10 cellular contexts compared by ENCODE assay signal in the genomic region with DNA sequence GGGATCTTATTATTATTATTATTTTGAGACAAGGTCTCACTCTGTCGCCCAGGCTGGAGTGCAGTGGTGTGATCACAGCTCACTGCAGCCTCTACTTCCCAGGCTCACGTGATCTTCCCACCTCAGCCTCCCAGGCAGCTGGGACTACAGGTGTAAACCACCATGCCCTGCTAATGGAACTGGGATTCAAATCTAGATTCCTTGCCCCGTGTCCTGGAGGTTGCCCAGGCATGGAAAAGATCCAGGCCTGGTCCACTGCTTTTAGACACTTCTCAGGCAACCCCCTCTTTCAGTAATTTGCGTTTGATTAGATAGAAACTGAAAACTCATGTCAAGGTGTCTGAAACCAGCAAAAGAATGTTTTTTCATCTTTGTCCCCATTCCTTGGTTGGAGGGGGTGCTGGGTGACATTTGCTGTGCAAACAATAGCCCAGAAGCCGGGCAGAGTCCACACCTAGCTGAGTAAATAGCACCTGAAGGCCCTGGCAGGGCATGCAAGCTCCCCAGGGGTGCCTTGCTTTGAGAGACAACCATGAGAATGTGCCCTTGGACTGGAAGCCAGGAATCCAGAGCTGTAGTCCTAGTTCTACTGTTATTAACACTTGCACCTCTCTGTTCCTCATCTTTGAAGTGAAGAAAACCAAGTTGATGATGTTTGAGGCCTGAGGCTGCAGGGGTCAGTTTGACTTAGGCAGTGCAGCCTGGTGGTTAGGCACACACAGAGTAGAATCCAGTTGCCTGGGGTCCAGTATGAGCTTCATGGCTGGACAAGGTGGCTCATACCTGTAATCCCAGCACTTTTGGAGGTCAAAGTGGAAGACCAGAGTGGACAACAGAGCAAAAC. TPM values are rescaled to one million over a fixed set of nuclear protein-coding genes. Genes with fewer than 3 reads are reported as not detected.
A peak's percentile ranks its signal among the peaks of the same experiment; 100 is the strongest.
DNase-seq lines count a peak whose midpoint lies in the region; ATAC-seq and TF ChIP-seq lines count a peak whose summit lies in the region.
"Had no signal": no experiment of that assay in that cellular context is flagged by ENCODE, and none has a peak within 500 bp of the region (broad histone marks: within the 10 kb centered on the region; RNA-seq: fewer than 3 reads in every experiment).

No MANE protein-coding gene starts in this region.

- BruUV-seq in OCI-LY7 (replicated peaks; lab: Mats Ljungman, UMichigan), result no TSS peak
- no TSS peak for BruUV-seq in A673 (replicated peaks; lab: Mats Ljungman, UMichigan)

- H4K20me1 ChIP-seq in OCI-LY7 (ENCODE audit: insufficient read depth, low read length), result no peaks in the 10 kb centered on the region; the same call in 1 of the 2 replicates

- H3K4me3 Mint-ChIP-seq in CD8-positive, alpha-beta memory T cell, result peak overlapping the region in 2 of 7 donors; percentile 19 to 26

- no peak for DNase-seq in CD8-positive, alpha-beta memory T cell
- DNase-seq in OCI-LY7 (ENCODE audit: low spot score), result peak; percentile 32
- no peak for DNase-seq in NCI-H510A treated with DMSO at 0.1 percent for 48 hours (lab: John Stamatoyannopoulos, UW)
- DNase-seq in NCI-H82 treated with DMSO at 0.1 percent for 48 hours (lab: John Stamatoyannopoulos, UW; ENCODE audit: unreplicated experiment), result no peak
- DNase-seq in BE2C, result no peak
- no peak for DNase-seq in A673 (ENCODE audit: low spot score)
- DNase-seq: GDM1, SW 1271 had no signal

- H3K27me3 ChIP-seq in CD8-positive, alpha-beta memory T cell (ENCODE audit: insufficient read depth, low read length, poor library complexity, severe bottlenecking), result no peaks in the 10 kb centered on the region
- H3K27me3 ChIP-seq in muscle layer of duodenum (ENCODE audit: low read depth, low read length) (no peaks in the 10 kb centered on the region), BE2C (no peaks in the 10 kb centered on the region), A673 (replicated peaks; ENCODE audit: insufficient read depth, low read depth, low read length, poor library complexity) (no peaks in the 10 kb centered on the region)

- intact Hi-C loops in OCI-LY7 (cut with micrococcal nuclease; ENCODE audit: unreplicated experiment), result loop anchor here (10.0 kb wide), 1 partner anchor 45 kb away; a partner anchor contains a TSS
- intact Hi-C loops in A673 (cut with micrococcal nuclease; ENCODE audit: unreplicated experiment), result loop anchor here (10.0 kb wide), 1 partner anchor 795 kb away; no protein-coding TSS in a partner anchor

- no peak overlapping the region for H3K4me3 ChIP-seq in CD8-positive, alpha-beta memory T cell (ENCODE audit: low read length)
- H3K4me3 ChIP-seq in OCI-LY7 (ENCODE audit: low read depth, low read length, poor library complexity, severe bottlenecking), result no peak overlapping the region
- H3K4me3 ChIP-seq in muscle layer of duodenum (ENCODE audit: low read depth in 1 of 2, low read length in 2 of 2), result no peak overlapping the region
- no peak overlapping the region for H3K4me3 ChIP-seq in BE2C (ENCODE audit: low read depth, low read length)
- H3K4me3 ChIP-seq in A673 (ENCODE audit: low read depth, low read length, poor library complexity, severe bottlenecking), result no peak overlapping the region

- TF ChIP-seq CTCF in OCI-LY7 (conservative IDR thresholded peaks at IDR 0.05; ENCODE audit: low read length) (no peak), BE2C (IDR thresholded peaks at IDR 0.05; ENCODE audit: low read depth, low read length) (no peak), A673 (conservative IDR thresholded peaks at IDR 0.05; ENCODE audit: low read depth, low read length) (no peak)

- POLR2A ChIA-PET in CD8-positive, alpha-beta memory T cell (lab: Charles Lee), result interaction anchor here (0.6 to 0.7 kb wide), 2 partner anchors 19 to 137 kb away, joined by 3 to 9 read pairs; a partner anchor contains a TSS
- POLR2A ChIA-PET in OCI-LY7 (lab: Charles Lee) (interaction anchor here (1.1 to 5.4 kb wide), 4 partner anchors 9 to 30 kb away, joined by 5 to 85 read pairs (median 6); a partner anchor contains a TSS), A673 (lab: Charles Lee; ENCODE audit: low non-redundant PET) (no interaction called here)

- no peaks in the 10 kb centered on the region for H3K9me3 ChIP-seq in CD8-positive, alpha-beta memory T cell (ENCODE audit: low read length)
- no peaks in the 10 kb centered on the region for H3K9me3 ChIP-seq in OCI-LY7 (ENCODE audit: low read length)
- H3K9me3 ChIP-seq in muscle layer of duodenum (ENCODE audit: control insufficient read depth in 1 of 2, low read length in 2 of 2), result no peaks in the 10 kb centered on the region
- H3K9me3 ChIP-seq in BE2C, result no peaks in the 10 kb centered on the region
- no peaks in the 10 kb centered on the region for H3K9me3 ChIP-seq in A673 (ENCODE audit: low read depth, low read length, poor library complexity, severe bottlenecking)

- H3K79me2 ChIP-seq in OCI-LY7 (ENCODE audit: insufficient read depth, low read depth, low read length), result no peaks in the 10 kb centered on the region

- H3K27me3 Mint-ChIP-seq in CD8-positive, alpha-beta memory T cell, result peaks cover 0 to 1% of the 10 kb centered on the region in 2 donors

- peak overlapping the region; percentile 26; the same call in 1 of the 2 replicates for H3K4me2 ChIP-seq in OCI-LY7 (ENCODE audit: low read length)

- CTCF ChIA-PET in CD8-positive, alpha-beta memory T cell (lab: Charles Lee), result interaction anchor here (0.8 to 1.4 kb wide), 6 partner anchors 7 to 218 kb away, joined by 3 to 10 read pairs (median 4); a partner anchor contains a TSS
- CTCF ChIA-PET in OCI-LY7 (lab: Charles Lee; ENCODE audit: unreplicated experiment), result interaction anchor here (0.5 kb wide), 1 partner anchor 803 kb away, joined by 3 read pairs; no protein-coding TSS in a partner anchor
- CTCF ChIA-PET in A673 (lab: Charles Lee), result no interaction called here

- H3K9me2 ChIP-seq in OCI-LY7 (ENCODE audit: insufficient read depth, low read length), result no peaks in the 10 kb centered on the region

- ATAC-seq in GM19324 (IDR thresholded peaks at IDR 0.05; ENCODE audit: low FRiP score, unreplicated experiment), result peak; percentile 52

- H3K27ac ChIP-seq in CD8-positive, alpha-beta memory T cell (ENCODE audit: low read depth, low read length), result no peak overlapping the region
- H3K27ac ChIP-seq in OCI-LY7 (ENCODE audit: low read depth, low read length, poor library complexity, severe bottlenecking) (peak overlapping the region; percentile 20), muscle layer of duodenum (ENCODE audit: low read length) (peak overlapping the region; percentile 87), A673 (ENCODE audit: low read depth, low read length, poor library complexity, severe bottlenecking) (no peak overlapping the region)

- H3K9me3 Mint-ChIP-seq in CD8-positive, alpha-beta memory T cell, result no peaks in the 10 kb centered on the region

- H3K36me3 Mint-ChIP-seq in CD8-positive, alpha-beta memory T cell, result peaks cover 4 to 21% (median 13%) of the 10 kb centered on the region in 3 donors

- H3K36me3 ChIP-seq in CD8-positive, alpha-beta memory T cell (ENCODE audit: insufficient read depth, low read length), result no peaks in the 10 kb centered on the region
- H3K36me3 ChIP-seq in OCI-LY7 (ENCODE audit: insufficient read depth, low read length) (no peaks in the 10 kb centered on the region), muscle layer of duodenum (ENCODE audit: control insufficient read depth in 1 of 2, insufficient read depth in 2 of 2, low read length in 2 of 2) (no peaks in the 10 kb centered on the region), BE2C (no peaks in the 10 kb centered on the region), A673 (ENCODE audit: insufficient read depth, low read length, poor library complexity, severe bottlenecking) (no peaks in the 10 kb centered on the region)

- H2AFZ ChIP-seq in OCI-LY7 (ENCODE audit: low read length), result no peak overlapping the region

- peaks cover 72% of the 10 kb centered on the region for H3K4me1 ChIP-seq in CD8-positive, alpha-beta memory T cell (ENCODE audit: insufficient read depth, low read length)
- H3K4me1 ChIP-seq in OCI-LY7 (ENCODE audit: insufficient read depth, low read length, poor library complexity, severe bottlenecking), result peaks cover 57% of the 10 kb centered on the region
- peaks cover 4% of the 10 kb centered on the region in 2 donors for H3K4me1 ChIP-seq in muscle layer of duodenum (ENCODE audit: control insufficient read depth in 1 of 2, insufficient read depth in 2 of 2, low read length in 2 of 2)
- peaks cover 16% of the 10 kb centered on the region for H3K4me1 ChIP-seq in BE2C
- no peaks in the 10 kb centered on the region for H3K4me1 ChIP-seq in A673 (ENCODE audit: insufficient read depth, low read length, poor library complexity, severe bottlenecking)

- H3K27ac Mint-ChIP-seq in CD8-positive, alpha-beta memory T cell, result peak overlapping the region in 5 of 8 donors; percentile 23 to 75 (median 64)

- peaks cover 51 to 72% (median 60%) of the 10 kb centered on the region in 3 donors for H3K4me1 Mint-ChIP-seq in CD8-positive, alpha-beta memory T cell

RNA-seq across cellular contexts. Expression of a gene that starts 19.1 kb away (rescaled TPM):
- total RNA-seq in CD8-positive, alpha-beta memory T cell, result 10 to 100 TPM; 67.3 to 71.4 TPM
- polyA plus RNA-seq in CD8-positive, alpha-beta memory T cell, result 395 TPM
- total RNA-seq in OCI-LY7 (2014; rRNA removed; shearing (Covaris generic)), result 35.2 and 35.8 TPM in 2 replicates
- 118 and 144 TPM in 2 replicates for total RNA-seq in OCI-LY7 (2022)
- 136 TPM for polyA plus RNA-seq in BE2C (2012; ENCODE audit: insufficient read depth, insufficient read length, low read depth)
- total RNA-seq in A673 (2021), result 65.4 and 66.3 TPM in 2 replicates

RNA-seq across cellular contexts. Expression of a gene that starts 47.0 kb away (rescaled TPM):
- 10 to 100 TPM; 20.9 to 24.6 TPM for total RNA-seq in CD8-positive, alpha-beta memory T cell
- polyA plus RNA-seq in CD8-positive, alpha-beta memory T cell, result 11.2 TPM
- total RNA-seq in OCI-LY7 (2014; rRNA removed; shearing (Covaris generic)), result 19.5 and 21.4 TPM in 2 replicates
- total RNA-seq in OCI-LY7 (2022), result 32.9 and 34.1 TPM in 2 replicates
- polyA plus RNA-seq in BE2C (2012; ENCODE audit: insufficient read depth, insufficient read length, low read depth), result 8.4 TPM
- 30.8 and 33.5 TPM in 2 replicates for total RNA-seq in A673 (2021)

Comparison
In these comparisons a context has a peak if more than half of its experiments do, and no peak if none do; other contexts are left out.
1. H3K27ac ChIP-seq: peak in OCI-LY7 (single experiment) and muscle layer of duodenum (single experiment); none in CD8-positive, alpha-beta memory T cell (single experiment) and A673 (single experiment).